Comparison of ENCODE assay signal across 9 cellular contexts in genomic region chr12:54229624-54230212, GRCh38. TPM values are rescaled to one million over a fixed set of nuclear protein-coding genes. Genes with fewer than 3 reads are reported as not detected.
DNase-seq lines count a peak whose midpoint lies in the region; ATAC-seq and TF ChIP-seq lines count a peak whose summit lies in the region.
"Had no signal": no experiment of that assay in that cellular context is flagged by ENCODE, and none has a peak within 500 bp of the region (broad histone marks: within the 10 kb centered on the region; RNA-seq: fewer than 3 reads in every experiment).

No MANE protein-coding gene starts in this region.

- H3K4me1 Mint-ChIP-seq in central memory CD8-positive, alpha-beta T cell, result no peaks in the 10 kb centered on the region

- H3K4me3 Mint-ChIP-seq in central memory CD8-positive, alpha-beta T cell, result no peak overlapping the region
- H3K4me3 Mint-ChIP-seq: CD4-positive, alpha-beta T cell had no signal

- peak; percentile 88 for ATAC-seq in Right ventricle myocardium inferior
- ATAC-seq in central memory CD8-positive, alpha-beta T cell (replicated peaks; ENCODE audit: extremely low read depth, poor library complexity, severe bottlenecking), result no peak
- no peak for ATAC-seq in activated naive CD4-positive, alpha-beta T cell treated with anti-CD3 and anti-CD28 coated beads, Interleukin-2, amount 50 U/mL, for 72 hours

- no peak overlapping the region for H3K4me3 ChIP-seq in mesodermal cell (ENCODE audit: extremely low read depth, insufficient read depth, low read length, poor library complexity, severe bottlenecking)
- H3K4me3 ChIP-seq in vagina, result no peak overlapping the region

- peaks cover 22% of the 10 kb centered on the region for H3K4me1 ChIP-seq in mesodermal cell (ENCODE audit: control insufficient read depth, insufficient read depth, low read length, poor library complexity, severe bottlenecking)
- H3K4me1 ChIP-seq in vagina, result peaks cover 11% of the 10 kb centered on the region

- no peaks in the 10 kb centered on the region for H3K9me3 Mint-ChIP-seq in central memory CD8-positive, alpha-beta T cell
- no peaks in the 10 kb centered on the region for H3K9me3 Mint-ChIP-seq in activated naive CD4-positive, alpha-beta T cell treated with anti-CD3 and anti-CD28 coated beads, Interleukin-2, amount 50 U/mL, for 72 hours
- H3K9me3 Mint-ChIP-seq: CD4-positive, alpha-beta T cell had no signal

- H3K36me3 ChIP-seq in mesodermal cell (ENCODE audit: control insufficient read depth, insufficient read depth, low read length) (peaks cover 19% of the 10 kb centered on the region), vagina (no peaks in the 10 kb centered on the region)

- TF ChIP-seq POLR2A in vagina (IDR thresholded peaks at IDR 0.05), result no peak

- H3K27ac ChIP-seq in mesodermal cell (ENCODE audit: low read depth, low read length, severe bottlenecking) (peak overlapping the region; percentile 92), vagina (peak overlapping the region; percentile 15)

- H3K27me3 ChIP-seq in vagina, result no peaks in the 10 kb centered on the region

- H3K27me3 Mint-ChIP-seq in central memory CD8-positive, alpha-beta T cell, result no peaks in the 10 kb centered on the region
- H3K27me3 Mint-ChIP-seq: CD4-positive, alpha-beta T cell had no signal

- intact Hi-C loops in Right ventricle myocardium inferior (cut with DNase I) (no loop called here), cardiac septum (cut with DNase I) (no loop called here), vagina (cut with DNase I) (no loop called here)

- peak overlapping the region; percentile 26 for H3K27ac Mint-ChIP-seq in central memory CD8-positive, alpha-beta T cell (ENCODE audit: low read depth)
- H3K27ac Mint-ChIP-seq in activated naive CD4-positive, alpha-beta T cell treated with anti-CD3 and anti-CD28 coated beads, Interleukin-2, amount 50 U/mL, for 72 hours, result no peak overlapping the region
- H3K27ac Mint-ChIP-seq: CD4-positive, alpha-beta T cell had no signal

- no peak for DNase-seq in Right ventricle myocardium inferior (ENCODE audit: missing footprints)
- DNase-seq in cardiac septum (ENCODE audit: low spot score), result no peak
- no peak for DNase-seq in central memory CD8-positive, alpha-beta T cell (ENCODE audit: low spot score in 2 of 2)
- no peak for DNase-seq in vagina (ENCODE audit: extremely low spot score in 2 of 2)
- DNase-seq in NCI-H1417 (lab: John Stamatoyannopoulos, UW), result no peak
- DNase-seq in activated effector memory CD4-positive, alpha-beta T cell treated with anti-CD3 and anti-CD28 coated beads, Interleukin-2, amount 50 U/mL, for 16 hours, result no peak
- DNase-seq in activated naive CD4-positive, alpha-beta T cell treated with anti-CD3 and anti-CD28 coated beads, Interleukin-2, amount 50 U/mL, for 72 hours (ENCODE audit: low spot score in 2 of 2), result no peak
- DNase-seq: CD4-positive, alpha-beta T cell had no signal

- peaks cover 2% of the 10 kb centered on the region for H3K36me3 Mint-ChIP-seq in central memory CD8-positive, alpha-beta T cell (ENCODE audit: insufficient read depth)
- no peaks in the 10 kb centered on the region for H3K36me3 Mint-ChIP-seq in activated naive CD4-positive, alpha-beta T cell treated with anti-CD3 and anti-CD28 coated beads, Interleukin-2, amount 50 U/mL, for 72 hours

- WGBS in mesodermal cell (ENCODE audit: insufficient coverage in 2 of 2), 2 experiments, result 63 to 79% methylated on average over 3 of the region's 4 CpGs

- H3K9me3 ChIP-seq in mesodermal cell (ENCODE audit: control insufficient read depth, low read length) (no peaks in the 10 kb centered on the region), vagina (no peaks in the 10 kb centered on the region)

- TF ChIP-seq CTCF in vagina (IDR thresholded peaks at IDR 0.05), result no peak

RNA-seq across cellular contexts. Expression of gene SMUG1, which starts 40.9 kb away (rescaled TPM):
- total RNA-seq in Right ventricle myocardium inferior (17.6 TPM), cardiac septum (15.3 TPM), vagina (16.5 TPM)
- 21.6 TPM for polyA plus RNA-seq in mesodermal cell (2013, experiment 1 of 2)
- polyA plus RNA-seq in mesodermal cell (2013, experiment 2 of 2), result 18.4 TPM
- total RNA-seq in activated naive CD4-positive, alpha-beta T cell treated with anti-CD3 and anti-CD28 coated beads, Interleukin-2, amount 50 U/mL, for 72 hours, result 10 to 100 TPM; 18.0 to 25.9 TPM

RNA-seq across cellular contexts. Expression of gene CBX5, which starts 50.2 kb away (rescaled TPM):
- total RNA-seq in Right ventricle myocardium inferior (43.0 TPM), cardiac septum (39.5 TPM), vagina (21.6 TPM)
- polyA plus RNA-seq in mesodermal cell (2013, experiment 1 of 2), result 70.9 TPM
- polyA plus RNA-seq in mesodermal cell (2013, experiment 2 of 2), result 64.6 TPM
- 100 to 1,000 TPM; 115 to 169 TPM for total RNA-seq in activated naive CD4-positive, alpha-beta T cell treated with anti-CD3 and anti-CD28 coated beads, Interleukin-2, amount 50 U/mL, for 72 hours

RNA-seq across cellular contexts. Expression of gene HNRNPA1, which starts 50.8 kb away (rescaled TPM):
- total RNA-seq in Right ventricle myocardium inferior, result 371 TPM
- 439 TPM for total RNA-seq in cardiac septum
- polyA plus RNA-seq in mesodermal cell (2013, experiment 1 of 2), result 1,805 TPM
- polyA plus RNA-seq in mesodermal cell (2013, experiment 2 of 2), result 1,831 TPM
- total RNA-seq in vagina, result 521 TPM
- total RNA-seq in activated naive CD4-positive, alpha-beta T cell treated with anti-CD3 and anti-CD28 coated beads, Interleukin-2, amount 50 U/mL, for 72 hours, result 1,000 to 10,000 TPM; 1,446 to 2,174 TPM
